3 cellular contexts compared by ENCODE assay signal in genomic region chr9:90057361-90057760, GRCh38.
"Had no signal": no experiment of that assay in that cellular context is flagged by ENCODE, and none has a peak within 500 bp of the region (broad histone marks: within the 10 kb centered on the region; RNA-seq: fewer than 3 reads in every experiment).

No MANE protein-coding gene starts in this region.

- ATAC-seq: GM12878 had no signal

- DNase-seq: GDM1, GF-D8 had no signal

- H3K4me3 ChIP-seq: GM12878 had no signal
